Comparison of ENCODE assay signal across 10 cellular contexts in genomic region chr7:132065193-132065972, GRCh38.
DNase-seq lines count a peak whose midpoint lies in the region; ATAC-seq and TF ChIP-seq lines count a peak whose summit lies in the region.
"Had no signal": no experiment of that assay in that cellular context is flagged by ENCODE, and none has a peak within 500 bp of the region (broad histone marks: within the 10 kb centered on the region; RNA-seq: fewer than 3 reads in every experiment).

No MANE protein-coding gene starts in this region.

- POLR2A ChIA-PET in CD4-positive, alpha-beta memory T cell (lab: Charles Lee; ENCODE audit: partially characterized antibody) = no interaction called here

- peak overlapping the region; percentile 88 for H3K27ac ChIP-seq in SJSA1
- H3K27ac ChIP-seq in gastroesophageal sphincter = peak overlapping the region; percentile 84 to 98 (median 86)
- no peak overlapping the region for H3K27ac ChIP-seq in CD4-positive, alpha-beta memory T cell (ENCODE audit: low read depth, low read length)

- H3K4me3 ChIP-seq in SJSA1 = no peak overlapping the region
- no peak overlapping the region for H3K4me3 ChIP-seq in gastroesophageal sphincter
- H3K4me3 ChIP-seq in CD4-positive, alpha-beta memory T cell (ENCODE audit: low read length in 2 of 2) = no peak overlapping the region

- 20 to 36% methylated on average over 1 to 8 of the region's 8 CpGs for WGBS in gastroesophageal sphincter (ENCODE audit: low coverage in 1 of 2), 2 donors

- H3K27me3 ChIP-seq in SJSA1 (replicated peaks) (no peaks in the 10 kb centered on the region), gastroesophageal sphincter (no peaks in the 10 kb centered on the region)
- no peaks in the 10 kb centered on the region for H3K27me3 ChIP-seq in CD4-positive, alpha-beta memory T cell (ENCODE audit: insufficient read depth, low read length)

- no peak for TF ChIP-seq POLR2A in gastroesophageal sphincter (IDR thresholded peaks at IDR 0.05)

- peak; percentile 99 for DNase-seq in EH (ENCODE audit: low read depth)
- DNase-seq in SJSA1 (ENCODE audit: low read depth in 1 of 2, low spot score in 2 of 2) = peak; percentile 91 to 97
- peak; percentile 52 for DNase-seq in pulmonary artery endothelial cell (ENCODE audit: low read depth, low spot score)
- no peak for DNase-seq in KBM-7
- no peak for DNase-seq in CD4-positive, alpha-beta memory T cell
- no peak for DNase-seq in SHP77 treated with DMSO at 0.1 percent for 48 hours (lab: John Stamatoyannopoulos, UW)
- DNase-seq in GM13976 (ENCODE audit: low spot score) = no peak
- DNase-seq: activated gamma-delta T cell treated with Interleukin-2 at 50 U/mL for 16 hours had no signal

- H3K36me3 Mint-ChIP-seq in CD4-positive, alpha-beta memory T cell = no peaks in the 10 kb centered on the region

- ATAC-seq in gastroesophageal sphincter = peak; percentile 94

- H3K9me3 ChIP-seq in SJSA1 (replicated peaks) (no peaks in the 10 kb centered on the region), gastroesophageal sphincter (no peaks in the 10 kb centered on the region)
- H3K9me3 ChIP-seq in CD4-positive, alpha-beta memory T cell (ENCODE audit: control insufficient read depth in 1 of 2, low read length in 2 of 2) = no peaks in the 10 kb centered on the region

- H3K4me1 ChIP-seq in SJSA1 (replicated peaks) (peaks cover 33% of the 10 kb centered on the region), gastroesophageal sphincter (peaks cover 10 to 40% (median 13%) of the 10 kb centered on the region in 3 donors)
- no peaks in the 10 kb centered on the region for H3K4me1 ChIP-seq in CD4-positive, alpha-beta memory T cell (ENCODE audit: insufficient read depth, low read length)

- peaks cover 0 to 3% of the 10 kb centered on the region in 2 donors for H3K27me3 Mint-ChIP-seq in CD4-positive, alpha-beta memory T cell

- in situ Hi-C loops in KBM-7 (cut with MboI; ENCODE audit: low pct_unique_long_range_greater_than_20kb, low sequenced_read_pairs) = no loop called here
- in situ Hi-C loops in GM13976 (cut with MboI; ENCODE audit: low sequenced_read_pairs, unreplicated experiment) = no loop called here

- H3K9me3 Mint-ChIP-seq in CD4-positive, alpha-beta memory T cell = peaks cover 0 to 3% (median 0%) of the 10 kb centered on the region in 8 donors

- CTCF ChIA-PET in CD4-positive, alpha-beta memory T cell (lab: Charles Lee; ENCODE audit: partially characterized antibody) = no interaction called here

- no peaks in the 10 kb centered on the region for H3K36me3 ChIP-seq in SJSA1
- H3K36me3 ChIP-seq in gastroesophageal sphincter = no peaks in the 10 kb centered on the region
- H3K36me3 ChIP-seq in CD4-positive, alpha-beta memory T cell (ENCODE audit: insufficient read depth, low read length) = no peaks in the 10 kb centered on the region

- H3K27ac Mint-ChIP-seq in CD4-positive, alpha-beta memory T cell = no peak overlapping the region
- H3K27ac Mint-ChIP-seq: progenitor cell of endocrine pancreas had no signal

- no peak overlapping the region for H3K4me3 Mint-ChIP-seq in CD4-positive, alpha-beta memory T cell

- TF ChIP-seq CTCF in gastroesophageal sphincter (IDR thresholded peaks at IDR 0.05) = no peak
- TF ChIP-seq CTCF in GM13976 (IDR thresholded peaks at IDR 0.05; ENCODE audit: borderline replicate concordance, control extremely low read depth, extremely low read depth, insufficient read depth, missing control alignments) = no peak

- no peak for TF ChIP-seq EP300 in gastroesophageal sphincter (IDR thresholded peaks at IDR 0.05)

- H3K4me1 Mint-ChIP-seq in CD4-positive, alpha-beta memory T cell = no peaks in the 10 kb centered on the region

- intact Hi-C loops in CD4-positive, alpha-beta memory T cell (cut with micrococcal nuclease) = no loop called here

Comparison
In these comparisons a context has a peak if more than half of its experiments do, and no peak if none do; other contexts are left out.
1. DNase-seq: peak in EH (single experiment), SJSA1 (2 of 2) and pulmonary artery endothelial cell (single experiment); none in KBM-7 (single experiment), CD4-positive, alpha-beta memory T cell (0 of 5), SHP77 treated with DMSO at 0.1 percent for 48 hours (single experiment) and GM13976 (single experiment).